ENCODE assay signal across 8 cellular contexts in the genomic region with DNA sequence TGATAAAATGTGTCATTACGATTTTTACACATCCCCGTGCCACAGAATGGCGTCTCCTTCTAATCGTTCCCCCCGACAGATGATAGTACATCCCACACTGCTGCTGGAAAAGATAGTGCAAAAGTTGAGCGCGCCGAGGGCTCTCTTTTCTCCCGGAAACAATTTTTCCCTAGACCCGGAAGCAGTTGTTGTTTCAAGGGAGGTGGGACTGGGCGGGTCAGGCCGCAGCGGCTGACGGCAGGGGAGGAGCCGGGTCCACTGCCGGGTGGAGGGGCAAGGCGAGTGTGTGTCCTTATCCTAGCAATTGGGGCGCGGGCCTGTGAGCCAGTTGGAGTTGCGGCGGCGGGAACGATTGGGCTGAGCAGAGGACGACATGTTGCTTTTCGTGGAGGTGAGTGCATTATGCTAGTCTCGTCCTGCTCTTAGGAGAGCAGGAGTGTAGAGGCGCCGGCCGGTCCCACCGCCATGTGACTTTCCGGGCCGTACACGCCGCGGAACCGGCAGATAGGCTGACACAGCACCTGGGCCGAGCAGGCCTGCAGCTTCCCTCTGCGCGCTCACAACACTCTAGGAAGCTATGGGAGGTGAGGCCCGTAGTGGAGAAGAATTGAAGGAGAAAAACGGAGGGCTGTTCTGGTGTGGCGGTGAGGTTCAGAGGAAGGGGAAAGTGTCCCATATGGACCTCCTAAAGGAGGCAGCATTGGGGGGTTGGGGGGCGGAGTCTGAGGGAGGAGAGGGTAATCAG. TPM values are rescaled to one million over a fixed set of nuclear protein-coding genes. Genes with fewer than 3 reads are reported as not detected.
DNase-seq lines count a peak whose midpoint lies in the region; ATAC-seq, FAIRE-seq and TF ChIP-seq lines count a peak whose summit lies in the region.

Gene LARP4 (plus strand): TSS at position 248 of the 745 bp plus-strand sequence. CDS start 126 bp downstream, at position 374.

- ATAC-seq in HG02870 (IDR thresholded peaks at IDR 0.05; ENCODE audit: unreplicated experiment): peak; percentile 89
- ATAC-seq in left cardiac atrium: peak; percentile 99
- peak; percentile 99 for ATAC-seq in upper lobe of right lung

- TF ChIP-seq CTCF in upper lobe of right lung (IDR thresholded peaks at IDR 0.05): no peak

- H3K9me3 Mint-ChIP-seq in T-helper 1 cell treated with Interleukin-12 subunit alpha and Interleukin-12 subunit beta and Interleukin-4 antibody, amounts not matched to agents 30 μg/mL and 1 μg/mL, for 36 hours: no peaks in the 10 kb centered on the region

- H3K4me1 ChIP-seq in upper lobe of right lung: peaks cover 26% of the 10 kb centered on the region

- peak within 1 kb of the TSS; percentile 96 for H3K27ac Mint-ChIP-seq in T-helper 1 cell treated with Interleukin-12 subunit alpha and Interleukin-12 subunit beta and Interleukin-4 antibody, amounts not matched to agents 30 μg/mL and 1 μg/mL, for 36 hours

- intact Hi-C loops in left cardiac atrium (cut with DNase I) (no loop called here), posterior vena cava (cut with DNase I) (no loop called here), upper lobe of right lung (cut with DNase I) (no loop called here)

- no peaks in the 10 kb centered on the region for H3K9me3 ChIP-seq in upper lobe of right lung

- peaks cover 2% of the 10 kb centered on the region for H3K36me3 Mint-ChIP-seq in T-helper 1 cell treated with Interleukin-12 subunit alpha and Interleukin-12 subunit beta and Interleukin-4 antibody, amounts not matched to agents 30 μg/mL and 1 μg/mL, for 36 hours (ENCODE audit: low read depth)

- peaks cover 21% of the 10 kb centered on the region for H3K4me1 Mint-ChIP-seq in T-helper 1 cell treated with Interleukin-12 subunit alpha and Interleukin-12 subunit beta and Interleukin-4 antibody, amounts not matched to agents 30 μg/mL and 1 μg/mL, for 36 hours (ENCODE audit: low read depth)

- peak within 1 kb of the TSS; percentile 90 for H3K4me3 ChIP-seq in upper lobe of right lung

- DNase-seq in GM12892 (ENCODE audit: insufficient read length): peak; percentile 83
- peak; percentile 92 for DNase-seq in NCI-H1694 (lab: John Stamatoyannopoulos, UW)
- peak; percentile 79 for DNase-seq in amniotic stem cell (lab: John Stamatoyannopoulos, UW)
- peak; percentile 93 for DNase-seq in left cardiac atrium
- peak; percentile 97 for DNase-seq in posterior vena cava (ENCODE audit: low spot score)
- peak; percentile 95 for DNase-seq in upper lobe of right lung

- peaks cover 13% of the 10 kb centered on the region for H3K27me3 Mint-ChIP-seq in T-helper 1 cell treated with Interleukin-12 subunit alpha and Interleukin-12 subunit beta and Interleukin-4 antibody, amounts not matched to agents 30 μg/mL and 1 μg/mL, for 36 hours (ENCODE audit: low read depth)

- FAIRE-seq in GM12892 (lab: Jason Lieb, UNC): peak; percentile 96

- no peaks in the 10 kb centered on the region for H3K27me3 ChIP-seq in upper lobe of right lung

- H3K27ac ChIP-seq in upper lobe of right lung: peak within 1 kb of the TSS; percentile 90

- TF ChIP-seq POLR2A in GM12892 (IDR thresholded peaks at IDR 0.05; ENCODE audit: low read depth, low read length): peak; percentile 91

- H3K4me3 Mint-ChIP-seq in T-helper 1 cell treated with Interleukin-12 subunit alpha and Interleukin-12 subunit beta and Interleukin-4 antibody, amounts not matched to agents 30 μg/mL and 1 μg/mL, for 36 hours: peak within 1 kb of the TSS; percentile 99

- H3K36me3 ChIP-seq in upper lobe of right lung: no peaks in the 10 kb centered on the region

RNA-seq across cellular contexts. Expression of gene LARP4, which starts in this region (rescaled TPM):
- 18.4 TPM for polyA plus RNA-seq in GM12892 (2012; ENCODE audit: missing spikeins)
- total RNA-seq in left cardiac atrium (10 to 100 TPM; 56.2 to 79.8 TPM), posterior vena cava (10 to 100 TPM; 63.2 to 72.0 TPM), upper lobe of right lung (63.6 TPM)

Comparison
In these comparisons a context has a peak if more than half of its experiments do, and no peak if none do; other contexts are left out.
1. Peak in every context shown above with its lines: DNase-seq, ATAC-seq, H3K4me3 ChIP-seq and H3K27ac ChIP-seq.